17 cellular contexts compared by ENCODE assay signal in genomic region chr20:62696431-62696957, GRCh38.
"Had no signal": no experiment of that assay in that cellular context is flagged by ENCODE, and none has a peak within 500 bp of the region (broad histone marks: within the 10 kb centered on the region; RNA-seq: fewer than 3 reads in every experiment).

No MANE protein-coding gene starts in this region.

- DNase-seq: activated CD4-positive, alpha-beta memory T cell treated with anti-CD3 and anti-CD28 coated beads, Interleukin-2, amount 10 ng/mL, durations not matched to agents 7 days and 5 days; activated CD4-positive, alpha-beta T cell treated with anti-CD3 and anti-CD28 coated beads for 4 hours; activated CD8-positive, alpha-beta memory T cell treated with anti-CD3 and anti-CD28 coated beads, Interleukin-2, amount 50 U/mL, for 4 hours; activated gamma-delta T cell; activated T-cell treated with anti-CD3 and anti-CD28 coated beads, Interleukin-2, amount 50 U/mL, for 72 hours; amygdala; body of pancreas; effector memory CD4-positive, alpha-beta T cell; head of caudate nucleus; kidney glomerular epithelial cell; nephron progenitor cell; psoas muscle; right lobe of liver; stomach; testis had no signal

- ATAC-seq: activated naive CD4-positive, alpha-beta T cell treated with anti-CD3 and anti-CD28 coated beads, Interleukin-2, amount 50 U/mL, for 72 hours; activated T-cell treated with anti-CD3 and anti-CD28 coated beads, Interleukin-2, amount 50 U/mL, for 72 hours; psoas muscle; WTC11 had no signal
